6 cellular contexts compared by ENCODE assay signal in genomic region chr6:41071501-41071922, GRCh38. TPM values are rescaled to one million over a fixed set of nuclear protein-coding genes. Genes with fewer than 3 reads are reported as not detected.
DNase-seq lines count a peak whose midpoint lies in the region; ATAC-seq, FAIRE-seq and TF ChIP-seq lines count a peak whose summit lies in the region.

No MANE protein-coding gene starts in this region.

- H3K9me3 Mint-ChIP-seq in natural killer cell treated with Interleukin-12 subunit alpha and Interleukin-12 subunit beta and Interleukin-15 and Interleukin-18, amount 100 ng/mL, for 72 hours = no peaks in the 10 kb centered on the region

- H3K27me3 Mint-ChIP-seq in natural killer cell treated with Interleukin-12 subunit alpha and Interleukin-12 subunit beta and Interleukin-15 and Interleukin-18, amount 100 ng/mL, for 72 hours = no peaks in the 10 kb centered on the region

- H3K4me1 Mint-ChIP-seq in natural killer cell treated with Interleukin-12 subunit alpha and Interleukin-12 subunit beta and Interleukin-15 and Interleukin-18, amount 100 ng/mL, for 72 hours (ENCODE audit: low read depth in 2 of 2) = peaks cover 28 to 56% of the 10 kb centered on the region in 2 donors

- peak overlapping the region; percentile 94 for H3K9ac ChIP-seq in GM12878 (ENCODE audit: control insufficient read depth, insufficient read depth, low read length)

- TF ChIP-seq RAD21 in GM12878 (IDR thresholded peaks at IDR 0.05; ENCODE audit: insufficient read depth, low read depth, low read length) = no peak

- H3K4me2 ChIP-seq in GM12878 (ENCODE audit: control insufficient read depth, insufficient read depth) = peak overlapping the region; percentile 80; the same call in 1 of the 2 replicates

- peak in 1 of 3 experiments; percentile 20; a peak in 1 of 6 replicates for TF ChIP-seq CTCF in GM12878 (IDR thresholded peaks at IDR 0.05 in 2 of 3, conservative IDR thresholded peaks at IDR 0.05 in 1 of 3; ENCODE audit: control insufficient read depth in 2 of 3, extremely low read depth in 1 of 3, insufficient read depth in 1 of 3, low read depth in 3 of 3, low read length in 3 of 3)

- peak; percentile 45 for DNase-seq in stimulated activated CD8-positive, alpha-beta memory T cell treated with anti-CD3 and anti-CD28 coated beads, Interleukin-4, amount 100 ng/mL, for 24 hours (ENCODE audit: low read depth)
- no peak for DNase-seq in stimulated activated CD8-positive, alpha-beta memory T cell treated with anti-CD3 and anti-CD28 coated beads, Interleukin-4, amount 100 ng/mL, for 48 hours
- DNase-seq in GM12878 (ENCODE audit: low read depth, low spot score) (peak; percentile 34), GDM1 (lab: John Stamatoyannopoulos, UW) (no peak), NCI-H128 (lab: John Stamatoyannopoulos, UW; ENCODE audit: unreplicated experiment) (no peak)
- DNase-seq in natural killer cell treated with Interleukin-12 subunit alpha and Interleukin-12 subunit beta and Interleukin-15 and Interleukin-18, amount 100 ng/mL, for 72 hours (ENCODE audit: low spot score) = no peak

- no peak for TF ChIP-seq EP300 in GM12878 (IDR thresholded peaks at IDR 0.05; ENCODE audit: borderline replicate concordance in 1 of 2, control insufficient read depth in 1 of 2, low read depth in 2 of 2, low read length in 2 of 2)

- peak overlapping the region; percentile 86 for H2AFZ ChIP-seq in GM12878 (ENCODE audit: control insufficient read depth, low read depth, low read length)

- H3K9me3 ChIP-seq in GM12878 (replicated peaks; ENCODE audit: control insufficient read depth, insufficient read depth, low read length) = no peaks in the 10 kb centered on the region

- ATAC-seq in GM12878 = no peak
- ATAC-seq in natural killer cell treated with Interleukin-12 subunit alpha and Interleukin-12 subunit beta and Interleukin-15 and Interleukin-18, amount 100 ng/mL, for 72 hours = no peak

- POLR2A ChIA-PET in GM12878 (lab: Charles Lee) = interaction anchor here (1.1 to 1.3 kb wide), 2 partner anchors 31 to 43 kb away, joined by 3 to 5 read pairs; no protein-coding TSS in a partner anchor

- no peaks in the 10 kb centered on the region for H3K27me3 ChIP-seq in GM12878 (replicated peaks in 1 of 2; ENCODE audit: control insufficient read depth in 2 of 2, insufficient read depth in 2 of 2, low read length in 1 of 2)

- under 1% methylated on average over 16 of the region's 16 CpGs for WGBS in GM12878 (ENCODE audit: insufficient coverage, insufficient replicate concordance, low lambda C conversion rate, missing lambda C conversion rate)

- no peaks in the 10 kb centered on the region for H4K20me1 ChIP-seq in GM12878 (ENCODE audit: control insufficient read depth, insufficient read depth)

- intact Hi-C loops in GM12878 (cut with micrococcal nuclease; ENCODE audit: unreplicated experiment) = loop anchor here (10.0 kb wide), 1 partner anchor 663 kb away; the partner anchor contains the start of gene TFEB

- peak overlapping the region; percentile 98 for H3K27ac Mint-ChIP-seq in natural killer cell treated with Interleukin-12 subunit alpha and Interleukin-12 subunit beta and Interleukin-15 and Interleukin-18, amount 100 ng/mL, for 72 hours

- H3K4me1 ChIP-seq in GM12878 (ENCODE audit: control insufficient read depth, insufficient read depth, low read length) = peaks cover 5% of the 10 kb centered on the region; the same call in 1 of the 2 replicates

- H3K36me3 Mint-ChIP-seq in natural killer cell treated with Interleukin-12 subunit alpha and Interleukin-12 subunit beta and Interleukin-15 and Interleukin-18, amount 100 ng/mL, for 72 hours = peaks cover 30% of the 10 kb centered on the region

- H3K36me3 ChIP-seq in GM12878 (ENCODE audit: control insufficient read depth in 2 of 2, insufficient read depth in 2 of 2, low read length in 1 of 2) = peaks cover 0 to 3% of the 10 kb centered on the region in 2 experiments; a peak in 2 of 4 replicates

- SMC1A ChIA-PET in GM12878 (lab: Charles Lee; ENCODE audit: uncharacterized antibody, unreplicated experiment) = interaction anchor here (1.2 to 1.5 kb wide), 4 partner anchors 8 to 52 kb away, joined by 3 to 5 read pairs (median 3); no protein-coding TSS in a partner anchor

- FAIRE-seq in GM12878 (lab: Jason Lieb, UNC) = peak; percentile 66

- peak overlapping the region; percentile 90 for H3K4me3 Mint-ChIP-seq in natural killer cell treated with Interleukin-12 subunit alpha and Interleukin-12 subunit beta and Interleukin-15 and Interleukin-18, amount 100 ng/mL, for 72 hours

- H3K27ac ChIP-seq in GM12878 (ENCODE audit: control insufficient read depth, insufficient read depth) = peak overlapping the region; percentile 99

- BruUV-seq in GM12878 (replicated peaks; lab: Mats Ljungman, UMichigan) = TSS peak; percentile 64

- peak overlapping the region; percentile 79 for H3K4me3 ChIP-seq in GM12878

- peaks cover 46% of the 10 kb centered on the region for H3K79me2 ChIP-seq in GM12878 (ENCODE audit: control insufficient read depth, insufficient read depth, low read length)

- RAD21 ChIA-PET in GM12878 (lab: Charles Lee; ENCODE audit: unreplicated experiment) = no interaction called here

- no peak for TF ChIP-seq POLR2A in GM12878 (IDR thresholded peaks at IDR 0.05; ENCODE audit: low read depth, low read length)

- in situ Hi-C loops in GM12878 (cut with MboI) = no loop called here

- CTCF ChIA-PET in GM12878 (lab: Yijun Ruan, JAX) = interaction anchor here (1.4 to 6.5 kb wide), 4 partner anchors 22 to 263 kb away, joined by 3 to 62 read pairs (median 18); partner anchors contain the start of gene UNC5CL

RNA-seq across cellular contexts. Expression of gene OARD1, which starts 0.6 kb away (rescaled TPM):
- total RNA-seq in GM12878 (2013; cell fraction: nucleolus; rRNA removed) = 75.9 and 89.2 TPM in 2 replicates
- total RNA-seq in GM12878 (2014; rRNA removed) (19.0 and 23.3 TPM in 2 replicates), GM12878 (2014; rRNA removed; fragmentation: Illumina TruSeq; extraction: Trizol) (35.2 and 36.1 TPM in 2 replicates), GM12878 (2021) (23.7 and 29.9 TPM in 2 replicates)
- 42.1 TPM for polyA plus RNA-seq in GM12878 (2011; ENCODE audit: low read depth)
- polyA plus RNA-seq in GM12878 (2011; rRNA removed) (43.4 and 64.9 TPM in 2 replicates), GM12878 (2014; fragmentation: Illumina TruSeq; extraction: Trizol) (43.8 and 51.6 TPM in 2 replicates), GM12878 (2014; fragmentation: Nextera tagmentation; extraction: Ambion mirVana) (10 to 100 TPM; 43.9 to 49.1 TPM), GM12878 (2014; rRNA removed) (29.5 and 35.5 TPM in 2 replicates), GM12878 (2016; fragmentation: Nextera tagmentation; extraction: Ambion mirVana) (10 to 100 TPM; 56.9 to 63.5 TPM)
- polyA plus RNA-seq in GM12878 (2011; cell fraction: cytosol; rRNA removed) = 12.5 and 12.8 TPM in 2 replicates
- 21.9 and 27.5 TPM in 2 replicates for polyA plus RNA-seq in GM12878 (2011; cell fraction: nucleus; rRNA removed)
- polyA plus RNA-seq in GM12878 (2012) = 39.4 and 41.6 TPM in 2 replicates
- 16.8 and 19.7 TPM in 2 replicates for polyA minus RNA-seq in GM12878 (2011; rRNA and poly(A)+ RNA removed)
- 4.2 and 5.1 TPM in 2 replicates for polyA minus RNA-seq in GM12878 (2011; cell fraction: cytosol; rRNA and poly(A)+ RNA removed)
- 30.6 and 34.3 TPM in 2 replicates for polyA minus RNA-seq in GM12878 (2011; cell fraction: nucleus; rRNA and poly(A)+ RNA removed)
- 10 to 100 TPM; 28.5 to 31.1 TPM for total RNA-seq in natural killer cell treated with Interleukin-12 subunit alpha and Interleukin-12 subunit beta and Interleukin-15 and Interleukin-18, amount 100 ng/mL, for 72 hours

RNA-seq across cellular contexts. Expression of gene NFYA, which starts 1.3 kb away (rescaled TPM):
- 28.2 and 29.1 TPM in 2 replicates for total RNA-seq in GM12878 (2013; cell fraction: nucleolus; rRNA removed)
- total RNA-seq in GM12878 (2014; rRNA removed) (20.4 and 23.6 TPM in 2 replicates), GM12878 (2014; rRNA removed; fragmentation: Illumina TruSeq; extraction: Trizol) (18.5 and 20.1 TPM in 2 replicates), GM12878 (2021) (25.6 and 27.4 TPM in 2 replicates)
- 19.4 TPM for polyA plus RNA-seq in GM12878 (2011; ENCODE audit: low read depth)
- polyA plus RNA-seq in GM12878 (2011; rRNA removed) (14.6 and 19.4 TPM in 2 replicates), GM12878 (2014; fragmentation: Illumina TruSeq; extraction: Trizol) (35.3 and 36.5 TPM in 2 replicates), GM12878 (2014; fragmentation: Nextera tagmentation; extraction: Ambion mirVana) (1 to 10 TPM; 6.4 to 7.3 TPM), GM12878 (2014; rRNA removed) (25.7 and 30.0 TPM in 2 replicates), GM12878 (2016; fragmentation: Nextera tagmentation; extraction: Ambion mirVana) (10 to 100 TPM; 17.4 to 18.9 TPM)
- 20.6 and 21.1 TPM in 2 replicates for polyA plus RNA-seq in GM12878 (2011; cell fraction: cytosol; rRNA removed)
- 15.6 and 18.0 TPM in 2 replicates for polyA plus RNA-seq in GM12878 (2011; cell fraction: nucleus; rRNA removed)
- 20.1 and 25.7 TPM in 2 replicates for polyA plus RNA-seq in GM12878 (2012)
- polyA minus RNA-seq in GM12878 (2011; rRNA and poly(A)+ RNA removed) = 53.8 and 60.6 TPM in 2 replicates
- 11.0 and 20.4 TPM in 2 replicates for polyA minus RNA-seq in GM12878 (2011; cell fraction: cytosol; rRNA and poly(A)+ RNA removed)
- 10.4 and 16.3 TPM in 2 replicates for polyA minus RNA-seq in GM12878 (2011; cell fraction: nucleus; rRNA and poly(A)+ RNA removed)
- total RNA-seq in natural killer cell treated with Interleukin-12 subunit alpha and Interleukin-12 subunit beta and Interleukin-15 and Interleukin-18, amount 100 ng/mL, for 72 hours = 10 to 100 TPM; 21.6 to 27.7 TPM

RNA-seq across cellular contexts. Expression of gene APOBEC2, which starts 18.5 kb away (rescaled TPM):
- not detected in 2 replicates for total RNA-seq in GM12878 (2013; cell fraction: nucleolus; rRNA removed)
- total RNA-seq in GM12878 (2014; rRNA removed) = not detected in 2 replicates
- total RNA-seq in GM12878 (2014; rRNA removed; fragmentation: Illumina TruSeq; extraction: Trizol) = not detected in 2 replicates
- total RNA-seq in GM12878 (2021) = not detected in 2 replicates
- 0.34 TPM for polyA plus RNA-seq in GM12878 (2011; ENCODE audit: low read depth)
- polyA plus RNA-seq in GM12878 (2011; rRNA removed) = not detected in 2 replicates
- polyA plus RNA-seq in GM12878 (2011; cell fraction: cytosol; rRNA removed) = not detected in 2 replicates
- not detected in 2 replicates for polyA plus RNA-seq in GM12878 (2011; cell fraction: nucleus; rRNA removed)
- 0.37 and 0.39 TPM in 2 replicates for polyA plus RNA-seq in GM12878 (2012)
- polyA plus RNA-seq in GM12878 (2014; fragmentation: Illumina TruSeq; extraction: Trizol) = not detected in 2 replicates
- 1 to 10 TPM in 1 of 2 experiments, under 1 TPM in 1; 0.11 to 1.4 TPM for polyA plus RNA-seq in GM12878 (2014; fragmentation: Nextera tagmentation; extraction: Ambion mirVana)
- polyA plus RNA-seq in GM12878 (2014; rRNA removed) = not detected in 2 replicates
- polyA plus RNA-seq in GM12878 (2016; fragmentation: Nextera tagmentation; extraction: Ambion mirVana) = 1 to 10 TPM in 1 of 2 experiments, under 1 TPM in 1; 0.71 to 1.0 TPM
- not detected in 2 replicates for polyA minus RNA-seq in GM12878 (2011; rRNA and poly(A)+ RNA removed)
- polyA minus RNA-seq in GM12878 (2011; cell fraction: cytosol; rRNA and poly(A)+ RNA removed) = not detected in 2 replicates
- not detected in 2 replicates for polyA minus RNA-seq in GM12878 (2011; cell fraction: nucleus; rRNA and poly(A)+ RNA removed)
- not detected for total RNA-seq in natural killer cell treated with Interleukin-12 subunit alpha and Interleukin-12 subunit beta and Interleukin-15 and Interleukin-18, amount 100 ng/mL, for 72 hours

RNA-seq across cellular contexts. Expression of gene TSPO2, which starts 29.2 kb away (rescaled TPM):
- not detected in 2 replicates for total RNA-seq in GM12878 (2013; cell fraction: nucleolus; rRNA removed)
- not detected in 2 replicates for total RNA-seq in GM12878 (2014; rRNA removed)
- total RNA-seq in GM12878 (2014; rRNA removed; fragmentation: Illumina TruSeq; extraction: Trizol) = not detected in 2 replicates
- total RNA-seq in GM12878 (2021) = not detected in 2 replicates
- not detected for polyA plus RNA-seq in GM12878 (2011; ENCODE audit: low read depth)
- not detected in 2 replicates for polyA plus RNA-seq in GM12878 (2011; rRNA removed)
- not detected in 2 replicates for polyA plus RNA-seq in GM12878 (2011; cell fraction: cytosol; rRNA removed)
- polyA plus RNA-seq in GM12878 (2011; cell fraction: nucleus; rRNA removed) = not detected in 2 replicates
- polyA plus RNA-seq in GM12878 (2012) = 0.18 TPM in 1 of 2 replicates, not detected in the other
- polyA plus RNA-seq in GM12878 (2014; fragmentation: Illumina TruSeq; extraction: Trizol) = not detected in 2 replicates
- not detected for polyA plus RNA-seq in GM12878 (2014; fragmentation: Nextera tagmentation; extraction: Ambion mirVana)
- not detected in 2 replicates for polyA plus RNA-seq in GM12878 (2014; rRNA removed)
- polyA plus RNA-seq in GM12878 (2016; fragmentation: Nextera tagmentation; extraction: Ambion mirVana) = not detected
- polyA minus RNA-seq in GM12878 (2011; rRNA and poly(A)+ RNA removed) = not detected in 2 replicates
- polyA minus RNA-seq in GM12878 (2011; cell fraction: cytosol; rRNA and poly(A)+ RNA removed) = not detected in 2 replicates
- polyA minus RNA-seq in GM12878 (2011; cell fraction: nucleus; rRNA and poly(A)+ RNA removed) = not detected in 2 replicates
- total RNA-seq in natural killer cell treated with Interleukin-12 subunit alpha and Interleukin-12 subunit beta and Interleukin-15 and Interleukin-18, amount 100 ng/mL, for 72 hours = not detected

RNA-seq across cellular contexts. Expression of gene UNC5CL, which starts 32.5 kb away (rescaled TPM):
- total RNA-seq in GM12878 (2013; cell fraction: nucleolus; rRNA removed) = 5.3 and 6.0 TPM in 2 replicates
- total RNA-seq in GM12878 (2014; rRNA removed) = 0.93 and 0.96 TPM in 2 replicates
- 0.28 and 0.31 TPM in 2 replicates for total RNA-seq in GM12878 (2014; rRNA removed; fragmentation: Illumina TruSeq; extraction: Trizol)
- 0.48 and 0.74 TPM in 2 replicates for total RNA-seq in GM12878 (2021)
- polyA plus RNA-seq in GM12878 (2011; ENCODE audit: low read depth) = 1.1 TPM
- 1.2 and 1.6 TPM in 2 replicates for polyA plus RNA-seq in GM12878 (2011; rRNA removed)
- polyA plus RNA-seq in GM12878 (2011; cell fraction: cytosol; rRNA removed) = 0.70 and 0.87 TPM in 2 replicates
- 12.0 and 12.9 TPM in 2 replicates for polyA plus RNA-seq in GM12878 (2011; cell fraction: nucleus; rRNA removed)
- 2.3 TPM in 2 replicates for polyA plus RNA-seq in GM12878 (2012)
- polyA plus RNA-seq in GM12878 (2014; fragmentation: Illumina TruSeq; extraction: Trizol) = 0.32 and 0.46 TPM in 2 replicates
- polyA plus RNA-seq in GM12878 (2014; fragmentation: Nextera tagmentation; extraction: Ambion mirVana) = under 1 TPM in 1 of 2 experiments, not detected in 1; 0.11 TPM
- 0.74 and 0.96 TPM in 2 replicates for polyA plus RNA-seq in GM12878 (2014; rRNA removed)
- under 1 TPM; 0.11 to 0.37 TPM for polyA plus RNA-seq in GM12878 (2016; fragmentation: Nextera tagmentation; extraction: Ambion mirVana)
- polyA minus RNA-seq in GM12878 (2011; rRNA and poly(A)+ RNA removed) = 0.37 and 0.62 TPM in 2 replicates
- not detected in 2 replicates for polyA minus RNA-seq in GM12878 (2011; cell fraction: cytosol; rRNA and poly(A)+ RNA removed)
- 1.2 and 1.9 TPM in 2 replicates for polyA minus RNA-seq in GM12878 (2011; cell fraction: nucleus; rRNA and poly(A)+ RNA removed)
- total RNA-seq in natural killer cell treated with Interleukin-12 subunit alpha and Interleukin-12 subunit beta and Interleukin-15 and Interleukin-18, amount 100 ng/mL, for 72 hours = 1 to 10 TPM; 2.4 to 5.0 TPM

Comparison
In these comparisons a context has a peak if more than half of its experiments do, and no peak if none do; other contexts are left out.
1. DNase-seq: peak in stimulated activated CD8-positive, alpha-beta memory T cell treated with anti-CD3 and anti-CD28 coated beads, Interleukin-4, amount 100 ng/mL, for 24 hours (single experiment) and GM12878 (single experiment); none in stimulated activated CD8-positive, alpha-beta memory T cell treated with anti-CD3 and anti-CD28 coated beads, Interleukin-4, amount 100 ng/mL, for 48 hours (single experiment), natural killer cell treated with Interleukin-12 subunit alpha and Interleukin-12 subunit beta and Interleukin-15 and Interleukin-18, amount 100 ng/mL, for 72 hours (single experiment), GDM1 (single experiment) and NCI-H128 (single experiment).